Comparison of ENCODE assay signal across 19 cellular contexts in genomic region chr14:92558319-92558718, GRCh38. TPM values are rescaled to one million over a fixed set of nuclear protein-coding genes. Genes with fewer than 3 reads are reported as not detected.
DNase-seq lines count a peak whose midpoint lies in the region; ATAC-seq, FAIRE-seq and TF ChIP-seq lines count a peak whose summit lies in the region.
"Had no signal": no experiment of that assay in that cellular context is flagged by ENCODE, and none has a peak within 500 bp of the region (broad histone marks: within the 10 kb centered on the region; RNA-seq: fewer than 3 reads in every experiment).

No MANE protein-coding gene starts in this region.

- CTCF ChIA-PET in HepG2 (lab: Yijun Ruan, JAX; ENCODE audit: low intra/inter-chr PET ratio, low total read pairs): no interaction called here

- no peaks in the 10 kb centered on the region for H4K20me1 ChIP-seq in HepG2 (ENCODE audit: insufficient read depth, low read length)

- in situ Hi-C loops in HepG2 (cut with HindIII; ENCODE audit: extremely low pct_ligation_motif_present, low pct_unique_long_range_greater_than_20kb): no loop called here

- TF ChIP-seq CTCF in HepG2 (CRISPR knock-in tag; IDR thresholded peaks at IDR 0.05): no peak
- TF ChIP-seq CTCF in right lobe of liver (IDR thresholded peaks at IDR 0.05): no peak
- TF ChIP-seq CTCF in GM12874 (IDR thresholded peaks at IDR 0.05; ENCODE audit: insufficient read depth, low read depth, low read length): 0 out of 2 replicates have a peak, but pooled peaks have one; percentile 3

- no peak overlapping the region for H3K4me2 ChIP-seq in HepG2 (ENCODE audit: low read depth, low read length)
- H3K4me2 ChIP-seq: GM23338 had no signal

- H3K4me1 ChIP-seq in HepG2 (ENCODE audit: insufficient read depth, low read length) (peaks cover 36% of the 10 kb centered on the region), right lobe of liver (peaks cover 0 to 13% (median 0%) of the 10 kb centered on the region in 4 donors)

- WGBS in HepG2 (ENCODE audit: low lambda C conversion rate): 92% methylated on average over 1 of the region's 1 CpG
- no CpG with 5 or more reads among the region's 1 CpG for WGBS in right lobe of liver (ENCODE audit: insufficient coverage, low coverage, low lambda C conversion rate, missing lambda C conversion rate)

- BruUV-seq in HepG2 (replicated peaks; lab: Mats Ljungman, UMichigan): no TSS peak

- TF ChIP-seq RAD21 in HepG2 (CRISPR knock-in tag; IDR thresholded peaks at IDR 0.05): no peak

- FAIRE-seq in HepG2 (lab: Jason Lieb, UNC): no peak
- FAIRE-seq: GM12891 had no signal

- no peak overlapping the region for H3K4me3 Mint-ChIP-seq in activated T-helper 2 cell treated with anti-CD3 and anti-CD28 coated beads, Interferon-gamma antibody, Interleukin-2, Interleukin-4, amounts not matched to agents 10 μg/mL and 5 μg/mL and 100 μg/mL, durations not matched to agents 14 hours and 24 hours and 36 hours (ENCODE audit: low read depth)
- H3K4me3 Mint-ChIP-seq in naive thymus-derived CD8-positive, alpha-beta T cell: no peak overlapping the region
- H3K4me3 Mint-ChIP-seq: GM23338 had no signal

- intact Hi-C loops in HepG2 (cut with micrococcal nuclease; ENCODE audit: unreplicated experiment) (no loop called here), right lobe of liver (cut with DNase I) (no loop called here)
- intact Hi-C loops in activated T-helper 2 cell treated with anti-CD3 and anti-CD28 coated beads, Interferon-gamma antibody, Interleukin-2, Interleukin-4, amounts not matched to agents 10 μg/mL and 5 μg/mL and 100 μg/mL, durations not matched to agents 14 hours and 24 hours and 36 hours (cut with micrococcal nuclease): loop anchor here (1.0 to 5.0 kb wide), 3 partner anchors 10 to 214 kb away; no protein-coding TSS in a partner anchor

- H2AFZ ChIP-seq in HepG2 (ENCODE audit: low read length): no peak overlapping the region
- H2AFZ ChIP-seq: GM23338 had no signal

- ATAC-seq in HepG2 (no peak), right lobe of liver (no peak), HG03442 (IDR thresholded peaks at IDR 0.05; ENCODE audit: unreplicated experiment) (no peak)
- no peak for ATAC-seq in naive thymus-derived CD8-positive, alpha-beta T cell
- ATAC-seq: GM23338 had no signal

- H3K36me3 ChIP-seq in HepG2 (replicated peaks in 1 of 2; ENCODE audit: control insufficient read depth in 1 of 2, insufficient read depth in 2 of 2, low read length in 2 of 2) (peaks cover 1 to 9% of the 10 kb centered on the region in 2 experiments; a peak in 3 of 5 replicates), right lobe of liver (peaks cover 0 to 4% (median 1%) of the 10 kb centered on the region in 4 donors)

- peaks cover 61% of the 10 kb centered on the region for H3K4me1 Mint-ChIP-seq in activated T-helper 2 cell treated with anti-CD3 and anti-CD28 coated beads, Interferon-gamma antibody, Interleukin-2, Interleukin-4, amounts not matched to agents 10 μg/mL and 5 μg/mL and 100 μg/mL, durations not matched to agents 14 hours and 24 hours and 36 hours (ENCODE audit: low read depth)
- H3K4me1 Mint-ChIP-seq in naive thymus-derived CD8-positive, alpha-beta T cell: peaks cover 26 to 79% (median 75%) of the 10 kb centered on the region in 4 donors

- H3K36me3 Mint-ChIP-seq in activated T-helper 2 cell treated with anti-CD3 and anti-CD28 coated beads, Interferon-gamma antibody, Interleukin-2, Interleukin-4, amounts not matched to agents 10 μg/mL and 5 μg/mL and 100 μg/mL, durations not matched to agents 14 hours and 24 hours and 36 hours (ENCODE audit: low read depth): no peaks in the 10 kb centered on the region
- peaks cover 0 to 12% (median 6%) of the 10 kb centered on the region in 3 donors for H3K36me3 Mint-ChIP-seq in naive thymus-derived CD8-positive, alpha-beta T cell

- H3K27me3 ChIP-seq in HepG2 (ENCODE audit: control insufficient read depth in 1 of 2, insufficient read depth in 2 of 2, low read length in 2 of 2): no peaks in the 10 kb centered on the region
- H3K27me3 ChIP-seq in right lobe of liver: no peaks in the 10 kb centered on the region

- POLR2A ChIA-PET in HepG2 (lab: Yijun Ruan, JAX): no interaction called here
- POLR2A ChIA-PET in naive thymus-derived CD8-positive, alpha-beta T cell (lab: Charles Lee): interaction anchor here (1.0 to 2.1 kb wide), 3 partner anchors 8 to 28 kb away, joined by 3 to 9 read pairs (median 6); no protein-coding TSS in a partner anchor

- TF ChIP-seq POLR2A in HepG2 (IDR thresholded peaks at IDR 0.05; ENCODE audit: insufficient read depth in 1 of 2, low read depth in 2 of 2, low read length in 2 of 2) (no peak), right lobe of liver (IDR thresholded peaks at IDR 0.05) (no peak)

- H3K4me3 ChIP-seq in HepG2 (replicated peaks in 1 of 3; ENCODE audit: insufficient read depth in 1 of 3, low read depth in 2 of 3, low read length in 3 of 3) (no peak overlapping the region), right lobe of liver (no peak overlapping the region)
- H3K4me3 ChIP-seq: GM23338 had no signal

- no peaks in the 10 kb centered on the region for H3K9me3 ChIP-seq in HepG2 (ENCODE audit: low read length)
- H3K9me3 ChIP-seq in right lobe of liver: no peaks in the 10 kb centered on the region

- no peak overlapping the region for H3K9ac ChIP-seq in HepG2 (ENCODE audit: insufficient read depth, low read depth, low read length)

- TF ChIP-seq EP300 in HepG2 (IDR thresholded peaks at IDR 0.05; ENCODE audit: low read depth in 2 of 2, low read length in 2 of 2) (no peak), HepG2 (CRISPR knock-in tag; IDR thresholded peaks at IDR 0.05; ENCODE audit: borderline replicate concordance) (no peak)

- H3K27ac Mint-ChIP-seq in activated T-helper 2 cell treated with anti-CD3 and anti-CD28 coated beads, Interferon-gamma antibody, Interleukin-2, Interleukin-4, amounts not matched to agents 10 μg/mL and 5 μg/mL and 100 μg/mL, durations not matched to agents 14 hours and 24 hours and 36 hours: peak overlapping the region; percentile 33
- H3K27ac Mint-ChIP-seq in naive thymus-derived CD8-positive, alpha-beta T cell: peak overlapping the region in 7 of 10 donors; percentile 53 to 86 (median 77)
- H3K27ac Mint-ChIP-seq: GM23338 had no signal

- peak overlapping the region; percentile 85 for H3K27ac ChIP-seq in HepG2 (ENCODE audit: extremely low read length, insufficient read depth, low read length)
- no peak overlapping the region for H3K27ac ChIP-seq in right lobe of liver
- H3K27ac ChIP-seq: C4-2B had no signal

- H3K27me3 Mint-ChIP-seq in activated T-helper 2 cell treated with anti-CD3 and anti-CD28 coated beads, Interferon-gamma antibody, Interleukin-2, Interleukin-4, amounts not matched to agents 10 μg/mL and 5 μg/mL and 100 μg/mL, durations not matched to agents 14 hours and 24 hours and 36 hours (ENCODE audit: low read depth): peaks cover 32% of the 10 kb centered on the region
- no peaks in the 10 kb centered on the region for H3K27me3 Mint-ChIP-seq in naive thymus-derived CD8-positive, alpha-beta T cell

- DNase-seq in HepG2 (ENCODE audit: low spot score) (no peak), right lobe of liver (no peak), NCI-H226 (no peak), DMS153 treated with DMSO at 0.1 percent for 48 hours (lab: John Stamatoyannopoulos, UW; ENCODE audit: unreplicated experiment) (no peak)
- no peak for DNase-seq in activated T-helper 2 cell treated with anti-CD3 and anti-CD28 coated beads, Interferon-gamma antibody, Interleukin-2, Interleukin-4, amounts not matched to agents 10 μg/mL and 5 μg/mL and 100 μg/mL, durations not matched to agents 14 hours and 24 hours and 36 hours (ENCODE audit: low spot score)
- no peak for DNase-seq in naive thymus-derived CD8-positive, alpha-beta T cell
- DNase-seq: DMS53; NCI-H1105 treated with DMSO at 0.1 percent for 48 hours; NCI-H187; NCI-H345; NCI-H526 treated with DMSO at 0.1 percent for 48 hours; NK-92 treated with Interleukin-12 subunit alpha and Interleukin-12 subunit beta, amount 100 ng/mL, for 24 hours; OCI-M1; SHP77 treated with DMSO at 0.1 percent for 48 hours had no signal

- no peaks in the 10 kb centered on the region for H3K9me3 Mint-ChIP-seq in activated T-helper 2 cell treated with anti-CD3 and anti-CD28 coated beads, Interferon-gamma antibody, Interleukin-2, Interleukin-4, amounts not matched to agents 10 μg/mL and 5 μg/mL and 100 μg/mL, durations not matched to agents 14 hours and 24 hours and 36 hours
- no peaks in the 10 kb centered on the region for H3K9me3 Mint-ChIP-seq in naive thymus-derived CD8-positive, alpha-beta T cell
- H3K9me3 Mint-ChIP-seq: GM23338 had no signal

- H3K79me2 ChIP-seq in HepG2 (ENCODE audit: insufficient read depth, low read length): peaks cover 2% of the 10 kb centered on the region

RNA-seq across cellular contexts. Expression of gene RIN3, which starts 44.7 kb away (rescaled TPM):
- total RNA-seq in HepG2 (2016; rRNA removed; fragmentation: Illumina TruSeq; extraction: Trizol) (2.3 and 2.9 TPM in 2 replicates), right lobe of liver (10 to 100 TPM; 10.7 to 20.4 (median 18.9) TPM)
- total RNA-seq in HepG2 (2016; cell fraction: cytosol; rRNA removed; fragmentation: Illumina TruSeq; extraction: Trizol; ENCODE audit: low read depth): 2.3 and 2.7 TPM in 2 replicates
- total RNA-seq in HepG2 (2016; cell fraction: insoluble cytoplasmic fraction; rRNA removed; fragmentation: Illumina TruSeq; extraction: Trizol): 2.0 and 2.8 TPM in 2 replicates
- total RNA-seq in HepG2 (2016; cell fraction: membrane; rRNA removed; fragmentation: Illumina TruSeq; extraction: Trizol): 4.4 and 4.7 TPM in 2 replicates
- 5.1 and 7.2 TPM in 2 replicates for total RNA-seq in HepG2 (2016; cell fraction: nucleus; rRNA removed; fragmentation: Illumina TruSeq; extraction: Trizol)
- polyA plus RNA-seq in HepG2 (2011; rRNA removed): 3.5 and 3.6 TPM in 2 replicates
- 1.6 and 2.1 TPM in 2 replicates for polyA plus RNA-seq in HepG2 (2011; cell fraction: cytosol; rRNA removed)
- polyA plus RNA-seq in HepG2 (2011; cell fraction: nucleus; rRNA removed): 7.0 TPM in 2 replicates
- polyA plus RNA-seq in HepG2 (2012): 5.6 and 6.5 TPM in 2 replicates
- polyA plus RNA-seq in HepG2 (2016; cell fraction: cytosol; fragmentation: Illumina TruSeq; extraction: Trizol; ENCODE audit: low read depth): 6.3 and 6.8 TPM in 2 replicates
- polyA plus RNA-seq in HepG2 (2016; cell fraction: insoluble cytoplasmic fraction; fragmentation: Illumina TruSeq; extraction: Trizol; ENCODE audit: low read depth): 7.0 and 10.5 TPM in 2 replicates
- 9.8 and 10.5 TPM in 2 replicates for polyA plus RNA-seq in HepG2 (2016; cell fraction: membrane; fragmentation: Illumina TruSeq; extraction: Trizol; ENCODE audit: low read depth)
- 11.7 and 11.9 TPM in 2 replicates for polyA plus RNA-seq in HepG2 (2016; cell fraction: nucleus; fragmentation: Illumina TruSeq; extraction: Trizol; ENCODE audit: insufficient read depth, low read depth)
- polyA minus RNA-seq in HepG2 (2011; rRNA and poly(A)+ RNA removed; ENCODE audit: low replicate concordance): 5.5 TPM in 1 of 2 replicates, not detected in the other
- 4.6 and 4.9 TPM in 2 replicates for polyA minus RNA-seq in HepG2 (2011; cell fraction: cytosol; rRNA and poly(A)+ RNA removed)
- 8.0 and 9.7 TPM in 2 replicates for polyA minus RNA-seq in HepG2 (2011; cell fraction: nucleus; rRNA and poly(A)+ RNA removed)
- total RNA-seq in activated T-helper 2 cell treated with anti-CD3 and anti-CD28 coated beads, Interferon-gamma antibody, Interleukin-2, Interleukin-4, amounts not matched to agents 10 μg/mL and 5 μg/mL and 100 μg/mL, durations not matched to agents 14 hours and 24 hours and 36 hours: 21.1 and 22.1 TPM in 2 replicates
- total RNA-seq in naive thymus-derived CD8-positive, alpha-beta T cell: 100 to 1,000 TPM; 137 to 146 TPM
- 10 to 100 TPM; 16.8 to 45.8 (median 30.0) TPM for polyA plus RNA-seq in naive thymus-derived CD8-positive, alpha-beta T cell
